ENCODE assay signal across 6 cellular contexts in the genomic region with DNA sequence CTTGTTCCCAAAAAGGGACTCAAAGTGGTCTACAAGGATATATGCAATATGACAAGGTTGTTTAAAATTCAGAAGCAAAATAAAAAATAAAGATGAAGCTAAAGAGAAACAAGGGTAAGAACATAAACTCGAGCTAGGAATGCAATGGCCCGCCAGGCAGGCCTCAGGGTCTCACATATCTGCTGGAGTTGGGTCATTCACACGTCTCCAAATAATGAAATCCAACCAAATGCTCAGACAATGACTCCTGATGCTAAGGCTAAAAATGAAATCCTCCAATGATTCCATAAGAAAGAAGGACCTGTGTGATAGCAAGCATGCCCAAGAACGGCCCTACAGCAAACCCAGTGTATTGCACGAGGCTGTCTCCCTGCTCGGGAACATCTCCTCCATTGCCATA.
"Had no signal": no experiment of that assay in that cellular context is flagged by ENCODE, and none has a peak within 500 bp of the region (broad histone marks: within the 10 kb centered on the region; RNA-seq: fewer than 3 reads in every experiment).

No MANE protein-coding gene starts in this region.

- ATAC-seq: HepG2, K562 had no signal

- H3K27ac ChIP-seq: HL-60 had no signal

- H3K4me3 ChIP-seq: K562 had no signal

- DNase-seq: IMR-90, KBM-7 had no signal

- H3K36me3 Mint-ChIP-seq: IgD-negative memory B cell had no signal

- H3K4me3 Mint-ChIP-seq: IgD-negative memory B cell had no signal

- H3K4me1 Mint-ChIP-seq: IgD-negative memory B cell had no signal
